In genomic region chr12:62009445-62009844, GRCh38 we compare ENCODE assay signal across 33 cellular contexts.
DNase-seq lines count a peak whose midpoint lies in the region; ATAC-seq, FAIRE-seq and TF ChIP-seq lines count a peak whose summit lies in the region.
"Had no signal": no experiment of that assay in that cellular context is flagged by ENCODE, and none has a peak within 500 bp of the region (broad histone marks: within the 10 kb centered on the region; RNA-seq: fewer than 3 reads in every experiment).

No MANE protein-coding gene starts in this region.

- H3K36me3 ChIP-seq in HepG2 (replicated peaks in 1 of 2; ENCODE audit: control insufficient read depth in 1 of 2, insufficient read depth in 2 of 2, low read length in 2 of 2) (no peaks in the 10 kb centered on the region), right lobe of liver (no peaks in the 10 kb centered on the region), HEK293 (ENCODE audit: control insufficient read depth in 2 of 2, insufficient read depth in 1 of 2, low read length in 2 of 2) (no peaks in the 10 kb centered on the region), K562 (ENCODE audit: control insufficient read depth, insufficient read depth, low read length) (no peaks in the 10 kb centered on the region)
- H3K36me3 ChIP-seq: BE2C; BLaER1; BLaER1 treated with 17β-estradiol and CSF1 and Interleukin-3, amounts not matched to agents 10 nM and 100 nM had no signal

- FAIRE-seq in HepG2 (lab: Jason Lieb, UNC), result no peak
- no peak for FAIRE-seq in K562 (lab: Jason Lieb, UNC)
- FAIRE-seq: A204.1, A549, D721Med had no signal

- ATAC-seq in HepG2 (no peak), right lobe of liver (no peak), K562 (no peak)
- ATAC-seq: A549; CD8-positive, alpha-beta T cell had no signal

- no peak for TF ChIP-seq CTCF in HepG2 (CRISPR knock-in tag; IDR thresholded peaks at IDR 0.05)
- TF ChIP-seq CTCF in right lobe of liver (IDR thresholded peaks at IDR 0.05), result no peak
- TF ChIP-seq CTCF in HEK293 (tag by site-specific recombination; IDR thresholded peaks at IDR 0.05), result no peak
- TF ChIP-seq CTCF in K562 (IDR thresholded peaks at IDR 0.05 in 2 of 3, conservative IDR thresholded peaks at IDR 0.05 in 1 of 3; ENCODE audit: insufficient read depth in 2 of 3, low read depth in 1 of 3, low read length in 3 of 3), result no peak

- TF ChIP-seq POLR2A in HepG2 (IDR thresholded peaks at IDR 0.05; ENCODE audit: insufficient read depth in 1 of 2, low read depth in 2 of 2, low read length in 2 of 2) (no peak), right lobe of liver (IDR thresholded peaks at IDR 0.05) (no peak), K562 (conservative IDR thresholded peaks at IDR 0.05) (no peak)

- H3K79me2 ChIP-seq in HepG2 (ENCODE audit: insufficient read depth, low read length), result no peaks in the 10 kb centered on the region
- no peaks in the 10 kb centered on the region for H3K79me2 ChIP-seq in K562 (ENCODE audit: control insufficient read depth, insufficient read depth, low read length)

- H4K20me1 ChIP-seq in HepG2 (ENCODE audit: insufficient read depth, low read length), result no peaks in the 10 kb centered on the region
- H4K20me1 ChIP-seq in K562 (replicated peaks; ENCODE audit: control insufficient read depth, insufficient read depth, low read length), result no peaks in the 10 kb centered on the region
- H4K20me1 ChIP-seq: BLaER1; BLaER1 treated with 17β-estradiol and CSF1 and Interleukin-3, amounts not matched to agents 10 nM and 100 nM had no signal

- H3K4me3 ChIP-seq in HepG2 (replicated peaks in 1 of 3; ENCODE audit: insufficient read depth in 1 of 3, low read depth in 2 of 3, low read length in 3 of 3) (no peak overlapping the region), right lobe of liver (no peak overlapping the region), HEK293 (ENCODE audit: low read depth, low read length) (no peak overlapping the region), K562 (no peak overlapping the region)
- H3K4me3 ChIP-seq: A549; BLaER1; BLaER1 treated with 17β-estradiol and CSF1 and Interleukin-3, amounts not matched to agents 10 nM and 100 nM had no signal

- TF ChIP-seq RAD21 in HepG2 (CRISPR knock-in tag; IDR thresholded peaks at IDR 0.05) (no peak), K562 (CRISPR knock-in tag; conservative IDR thresholded peaks at IDR 0.05 in 1 of 2, IDR thresholded peaks at IDR 0.05 in 1 of 2) (no peak)

- H3K4me2 ChIP-seq in HepG2 (ENCODE audit: low read depth, low read length) (no peak overlapping the region), K562 (ENCODE audit: insufficient read depth, low read length) (no peak overlapping the region)
- H3K4me2 ChIP-seq: A549; BLaER1; BLaER1 treated with 17β-estradiol and CSF1 and Interleukin-3, amounts not matched to agents 10 nM and 100 nM had no signal

- no peaks in the 10 kb centered on the region for H3K9me1 ChIP-seq in K562 (ENCODE audit: control insufficient read depth, insufficient read depth, low read length)

- in situ Hi-C loops in HepG2 (cut with HindIII; ENCODE audit: extremely low pct_ligation_motif_present, low pct_unique_long_range_greater_than_20kb) (no loop called here), K562 (cut with MboI) (no loop called here)

- DNase-seq in HepG2 (ENCODE audit: low spot score) (no peak), right lobe of liver (no peak), K562 (ENCODE audit: extremely low read depth in 1 of 4, low spot score in 3 of 4) (no peak), A172 (ENCODE audit: low spot score) (no peak), T-helper 1 cell (no peak)
- DNase-seq: 8988T; ACHN; AML-193; BE2C; C1 segment of cervical spinal cord; Caco-2; Calu3; CD4-positive, alpha-beta memory T cell; CD4-positive, alpha-beta T cell; CD4-positive, CD25-positive, alpha-beta regulatory T cell; CD8-positive, alpha-beta memory T cell; CD8-positive, alpha-beta T cell; COR-L47; DMS 273 treated with DMSO at 0.1 percent for 48 hours; DMS153; DMS53; DMS79; DMS79 treated with DMSO at 0.1 percent for 48 hours; DND-41; EL had no signal

- no peak overlapping the region for H2AFZ ChIP-seq in HepG2 (ENCODE audit: low read length)
- H2AFZ ChIP-seq in K562 (ENCODE audit: low read depth, low read length), result no peak overlapping the region

- H3K9me3 ChIP-seq in HepG2 (ENCODE audit: low read length), result no peaks in the 10 kb centered on the region
- no peaks in the 10 kb centered on the region for H3K9me3 ChIP-seq in right lobe of liver
- H3K9me3 ChIP-seq in HEK293 (ENCODE audit: control insufficient read depth, insufficient read depth, low read depth, low read length), result no peaks in the 10 kb centered on the region
- H3K9me3 ChIP-seq in K562 (replicated peaks; ENCODE audit: control insufficient read depth, insufficient read depth, low read depth, low read length), result no peaks in the 10 kb centered on the region
- H3K9me3 ChIP-seq: A549, BE2C, Caco-2 had no signal

- intact Hi-C loops in HepG2 (cut with micrococcal nuclease; ENCODE audit: unreplicated experiment) (loop anchor here (5.0 kb wide), 2 partner anchors 183 to 1322 kb away; a partner anchor contains a TSS), right lobe of liver (cut with DNase I) (no loop called here), K562 (cut with micrococcal nuclease) (loop anchor here (10.0 kb wide), 3 partner anchors 115 to 1905 kb away; a partner anchor contains a TSS)

- no peak overlapping the region for H3K9ac ChIP-seq in HepG2 (ENCODE audit: insufficient read depth, low read depth, low read length)
- no peak overlapping the region for H3K9ac ChIP-seq in K562 (ENCODE audit: insufficient read depth in 1 of 2, low read depth in 2 of 2, low read length in 2 of 2)
- H3K9ac ChIP-seq: BLaER1; BLaER1 treated with 17β-estradiol and CSF1 and Interleukin-3, amounts not matched to agents 10 nM and 100 nM had no signal

- no peaks in the 10 kb centered on the region for H3K4me1 ChIP-seq in HepG2 (ENCODE audit: insufficient read depth, low read length)
- H3K4me1 ChIP-seq in right lobe of liver, result peaks cover 0 to 15% (median 0%) of the 10 kb centered on the region in 4 donors
- no peaks in the 10 kb centered on the region for H3K4me1 ChIP-seq in HEK293 (ENCODE audit: control insufficient read depth, insufficient read depth, low read length)
- H3K4me1 ChIP-seq in K562 (replicated peaks in 1 of 2; ENCODE audit: control insufficient read depth in 2 of 2, insufficient read depth in 2 of 2, low read length in 2 of 2), result no peaks in the 10 kb centered on the region
- H3K4me1 ChIP-seq: A549, BE2C, BLaER1 had no signal

- TF ChIP-seq EP300 in HepG2 (IDR thresholded peaks at IDR 0.05; ENCODE audit: low read depth in 2 of 2, low read length in 2 of 2) (no peak), HepG2 (CRISPR knock-in tag; IDR thresholded peaks at IDR 0.05; ENCODE audit: borderline replicate concordance) (no peak), K562 (IDR thresholded peaks at IDR 0.05; ENCODE audit: low read length) (no peak)

- no peaks in the 10 kb centered on the region for H3K27me3 ChIP-seq in HepG2 (ENCODE audit: control insufficient read depth in 1 of 2, insufficient read depth in 2 of 2, low read length in 2 of 2)
- H3K27me3 ChIP-seq in right lobe of liver, result no peaks in the 10 kb centered on the region
- no peaks in the 10 kb centered on the region for H3K27me3 ChIP-seq in K562 (ENCODE audit: control insufficient read depth in 2 of 2, insufficient read depth in 2 of 2, low read length in 2 of 2)
- H3K27me3 ChIP-seq: BE2C; BLaER1; BLaER1 treated with 17β-estradiol and CSF1 and Interleukin-3, amounts not matched to agents 10 nM and 100 nM had no signal

- no TSS peak for BruUV-seq in HepG2 (replicated peaks; lab: Mats Ljungman, UMichigan)
- BruUV-seq in K562 (replicated peaks; lab: Mats Ljungman, UMichigan), result no TSS peak

- POLR2A ChIA-PET in HepG2 (lab: Yijun Ruan, JAX), result no interaction called here
- POLR2A ChIA-PET in HEK293 (lab: Yijun Ruan, JAX), result no interaction called here
- POLR2A ChIA-PET in K562 (lab: Yijun Ruan, JAX), result no interaction called here

- WGBS in HepG2 (ENCODE audit: low lambda C conversion rate), result 18% methylated on average over 5 of the region's 5 CpGs
- 86% methylated on average over 5 of the region's 5 CpGs for WGBS in right lobe of liver (ENCODE audit: insufficient coverage, low coverage, low lambda C conversion rate, missing lambda C conversion rate)
- WGBS in K562 (ENCODE audit: insufficient coverage, low coverage, missing lambda C conversion rate), result 1% methylated on average over 5 of the region's 5 CpGs

- H3K27ac ChIP-seq in HepG2 (ENCODE audit: extremely low read length, insufficient read depth, low read length) (no peak overlapping the region), right lobe of liver (no peak overlapping the region), HEK293 (ENCODE audit: extremely low read depth, low read depth, low read length) (no peak overlapping the region), K562 (ENCODE audit: extremely low read depth, low read depth, low read length) (no peak overlapping the region)
- H3K27ac ChIP-seq: 22Rv1; A549; BLaER1; BLaER1 treated with 17β-estradiol and CSF1 and Interleukin-3, amounts not matched to agents 10 nM and 100 nM; C4-2B had no signal

- CTCF ChIA-PET in HepG2 (lab: Yijun Ruan, JAX; ENCODE audit: low intra/inter-chr PET ratio, low total read pairs), result no interaction called here
- CTCF ChIA-PET in HEK293 (lab: Yijun Ruan, JAX), result interaction anchor here (0.7 kb wide), 1 partner anchor 41 kb away, joined by 3 read pairs; no protein-coding TSS in a partner anchor
- CTCF ChIA-PET in K562 (lab: Yijun Ruan, JAX; ENCODE audit: low intra/inter-chr PET ratio), result no interaction called here

TF ChIP-seq in HepG2, 621 proteins besides CTCF, POLR2A, EP300 and RAD21 (continues in another document):
- 0 out of 2 replicates have a peak, but pooled peaks have one; percentile 47 for TF ChIP-seq CREB1 (IDR thresholded peaks at IDR 0.05)
- TF ChIP-seq CREB1 (CRISPR knock-in tag; IDR thresholded peaks at IDR 0.05), result no peak
- TF ChIP-seq ZNF160 (CRISPR knock-in tag; IDR thresholded peaks at IDR 0.05), result no peak

TF ChIP-seq in K562, 482 proteins besides CTCF, POLR2A, EP300 and RAD21 (continues in another document):
- no peak for TF ChIP-seq ZNF512 (tag; IDR thresholded peaks at IDR 0.05)
- no peak for TF ChIP-seq TEAD2 (tag; IDR thresholded peaks at IDR 0.05)
- TF ChIP-seq DMBX1 (CRISPR knock-in tag; IDR thresholded peaks at IDR 0.05; ENCODE audit: borderline replicate concordance), result no peak

Comparison
In these comparisons a context has a peak if more than half of its experiments do, and no peak if none do; other contexts are left out.
1. intact Hi-C loops: an anchor here in HepG2 (5.0 kb wide) and K562 (10.0 kb wide); none called in right lobe of liver.